ENCODE assay signal across 9 cellular contexts in genomic region chr11:102268985-102269470, GRCh38. TPM values are rescaled to one million over a fixed set of nuclear protein-coding genes. Genes with fewer than 3 reads are reported as not detected.
DNase-seq lines count a peak whose midpoint lies in the region; ATAC-seq and TF ChIP-seq lines count a peak whose summit lies in the region.
"Had no signal": no experiment of that assay in that cellular context is flagged by ENCODE, and none has a peak within 500 bp of the region (broad histone marks: within the 10 kb centered on the region; RNA-seq: fewer than 3 reads in every experiment).

No MANE protein-coding gene starts in this region.

- H3K23ac ChIP-seq in H9 (ENCODE audit: insufficient read length, low read depth, low read length), result no peak overlapping the region

- no peaks in the 10 kb centered on the region for H3K9me3 ChIP-seq in H9 (ENCODE audit: control insufficient read depth, low read depth, low read length)
- no peaks in the 10 kb centered on the region for H3K9me3 ChIP-seq in skeletal muscle satellite cell (replicated peaks; ENCODE audit: low read length)

- no peaks in the 10 kb centered on the region; a peak in 1 of 7 replicates for H3K36me3 Mint-ChIP-seq in H9 (ENCODE audit: insufficient read depth in 1 of 3, low read depth in 3 of 3)

- H2AFZ ChIP-seq in H9 (ENCODE audit: low read length), result peak overlapping the region; percentile 70

- H2BK20ac ChIP-seq in H9 (ENCODE audit: low read depth, low read length, poor library complexity, severe bottlenecking), result no peak overlapping the region

- H3K4me1 ChIP-seq in H9 (ENCODE audit: insufficient read depth, low read length), result no peaks in the 10 kb centered on the region; the same call in 1 of the 2 replicates
- peaks cover 33% of the 10 kb centered on the region for H3K4me1 ChIP-seq in skeletal muscle satellite cell (ENCODE audit: control insufficient read depth, insufficient read depth, low read length)

- no peak overlapping the region for H3K27ac ChIP-seq in H9 (ENCODE audit: insufficient read length, low read depth, low read length)

- peak overlapping the region; percentile 54 to 68 for H3K4me3 Mint-ChIP-seq in H9

- H2BK15ac ChIP-seq in H9 (ENCODE audit: low read depth, low read length), result no peak overlapping the region

- TF ChIP-seq CTCF in H9 (conservative IDR thresholded peaks at IDR 0.05) (no peak; the same call in 2 of the 3 replicates), fibroblast of the aortic adventitia (IDR thresholded peaks at IDR 0.05; ENCODE audit: insufficient read depth, low read length) (no peak)

- H3K4me3 ChIP-seq in fibroblast of the aortic adventitia (ENCODE audit: low read depth, low read length), result peak overlapping the region; percentile 34
- peak overlapping the region; percentile 72 for H3K4me3 ChIP-seq in skeletal muscle satellite cell (ENCODE audit: low read length)

- no peak overlapping the region for H3K14ac ChIP-seq in H9 (ENCODE audit: insufficient read depth, low read length)

- no peak overlapping the region for H4K91ac ChIP-seq in H9 (ENCODE audit: insufficient read length, low read depth, low read length)

- no peak overlapping the region for H2AK5ac ChIP-seq in H9 (ENCODE audit: insufficient read length, low read length)

- no peak overlapping the region for H3K18ac ChIP-seq in H9 (ENCODE audit: insufficient read length, low read depth, low read length)

- ATAC-seq in HG02588 (IDR thresholded peaks at IDR 0.05; ENCODE audit: unreplicated experiment), result no peak

- no peak overlapping the region for H4K5ac ChIP-seq in H9 (ENCODE audit: insufficient read length, low read depth, low read length)

- no peak overlapping the region for H2BK5ac ChIP-seq in H9 (ENCODE audit: insufficient read length, low read length)

- H3K4me2 ChIP-seq in H9 (ENCODE audit: insufficient read depth, insufficient read length, low read length) (peak overlapping the region; percentile 75), skeletal muscle satellite cell (ENCODE audit: low read length) (peak overlapping the region; percentile 94)

- no peak overlapping the region for H3K56ac ChIP-seq in H9 (ENCODE audit: insufficient read length, low read depth, low read length)

- H4K8ac ChIP-seq in H9 (replicated peaks; ENCODE audit: insufficient read length, low read depth, low read length), result no peak overlapping the region

- no peaks in the 10 kb centered on the region for H4K20me1 ChIP-seq in H9 (ENCODE audit: control insufficient read depth, insufficient read depth, insufficient read length)

- no peaks in the 10 kb centered on the region for H3K79me2 ChIP-seq in H9 (ENCODE audit: insufficient read depth, low read length)

- peaks cover 22 to 28% of the 10 kb centered on the region in 2 experiments for H3K4me1 Mint-ChIP-seq in H9

- H2BK120ac ChIP-seq in H9 (ENCODE audit: low read depth, low read length, poor library complexity, severe bottlenecking), result no peak overlapping the region

- H2BK12ac ChIP-seq in H9 (ENCODE audit: insufficient read length, low read depth, low read length), result no peak overlapping the region

- H3K9ac ChIP-seq in H9 (ENCODE audit: extremely low read depth, insufficient read length, low read length) (no peak overlapping the region), skeletal muscle satellite cell (ENCODE audit: low read depth, low read length) (no peak overlapping the region)

- no peak overlapping the region for H3K4ac ChIP-seq in H9 (ENCODE audit: low read depth, low read length)

- H3T11ph ChIP-seq in H9 (ENCODE audit: low read length), result no peak overlapping the region

- H3K27me3 ChIP-seq in H9 (ENCODE audit: insufficient read depth, low read length), result no peaks in the 10 kb centered on the region
- H3K27me3 ChIP-seq in skeletal muscle satellite cell (ENCODE audit: control insufficient read depth, insufficient read depth, low read length), result no peaks in the 10 kb centered on the region

- H3K27ac Mint-ChIP-seq in H9, result peak overlapping the region in 1 of 3 experiments; percentile 41; a peak in 1 of 7 replicates

- peaks cover 14% of the 10 kb centered on the region for H3K27me3 Mint-ChIP-seq in H9 (ENCODE audit: low read depth)

- WGBS in H9 (ENCODE audit: extremely low coverage, insufficient read length, low lambda C conversion rate), result no CpG with 5 or more reads among the region's 6 CpGs

- no peaks in the 10 kb centered on the region for H3K79me1 ChIP-seq in H9 (ENCODE audit: insufficient read depth, low read depth, low read length, poor library complexity, severe bottlenecking)

- H3K9me3 Mint-ChIP-seq in H9, result no peaks in the 10 kb centered on the region

- DNase-seq in H9, result peak; percentile 38
- DNase-seq in SW480 (ENCODE audit: low spot score), result peak; percentile 34
- DNase-seq in fibroblast of the aortic adventitia (ENCODE audit: low read depth), result no peak
- no peak for DNase-seq in retina
- no peak for DNase-seq in NCI-H1092 (lab: John Stamatoyannopoulos, UW)
- DNase-seq in stimulated activated naive CD4-positive, alpha-beta T cell (lab: John Stamatoyannopoulos, UW), result no peak
- DNase-seq: amniotic stem cell had no signal

- H3K36me3 ChIP-seq in skeletal muscle satellite cell (ENCODE audit: insufficient read depth, low read length), result no peaks in the 10 kb centered on the region

- peaks cover 10% of the 10 kb centered on the region for H3K23me2 ChIP-seq in H9 (ENCODE audit: insufficient read length, low read depth, low read length, poor library complexity, severe bottlenecking)

RNA-seq across cellular contexts. Expression of gene BIRC3, which starts 48.3 kb away (rescaled TPM):
- 0.04 and 0.18 TPM in 2 replicates for total RNA-seq in H9 (2021)
- 0.16 and 2.4 TPM in 2 replicates for total RNA-seq in fibroblast of the aortic adventitia (ENCODE audit: low replicate concordance)
- 2.2 and 4.1 TPM in 2 replicates for total RNA-seq in skeletal muscle satellite cell (2012; rRNA removed)

Comparison
In these comparisons a context has a peak if more than half of its experiments do, and no peak if none do; other contexts are left out.
1. DNase-seq: peak in H9 (single experiment) and SW480 (single experiment); none in fibroblast of the aortic adventitia (single experiment), retina (single experiment), NCI-H1092 (single experiment) and stimulated activated naive CD4-positive, alpha-beta T cell (0 of 6).